ENCODE assay signal across 16 cellular contexts in the genomic region with DNA sequence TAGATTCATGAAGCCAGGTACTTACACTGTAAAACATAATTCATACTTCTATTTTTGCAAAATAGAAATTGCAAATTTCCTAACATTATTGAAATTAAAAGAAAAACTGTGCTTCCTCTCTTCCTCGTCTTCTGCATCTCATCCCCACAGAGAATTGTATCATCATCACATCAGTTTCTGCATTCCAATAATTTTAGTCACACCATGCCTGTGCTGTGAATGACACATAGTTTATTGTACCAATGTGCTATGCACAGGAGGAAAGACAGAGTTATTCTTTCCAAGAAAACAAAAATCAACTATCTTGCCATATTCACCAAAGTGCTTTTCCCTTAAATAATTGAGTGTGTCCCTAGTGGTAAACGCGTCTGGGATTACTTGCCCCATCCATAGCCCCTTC. TPM values are rescaled to one million over a fixed set of nuclear protein-coding genes. Genes with fewer than 3 reads are reported as not detected.
DNase-seq lines count a peak whose midpoint lies in the region; ATAC-seq, FAIRE-seq and TF ChIP-seq lines count a peak whose summit lies in the region.
"Had no signal": no experiment of that assay in that cellular context is flagged by ENCODE, and none has a peak within 500 bp of the region (broad histone marks: within the 10 kb centered on the region; RNA-seq: fewer than 3 reads in every experiment).

No MANE protein-coding gene starts in this region.

- no peak for TF ChIP-seq RAD21 in A549 (conservative IDR thresholded peaks at IDR 0.05 in 1 of 2, IDR thresholded peaks at IDR 0.05 in 1 of 2)

- POLR2A ChIA-PET in A549 (lab: Yijun Ruan, JAX), result no interaction called here

- no peak for TF ChIP-seq EP300 in A549 (IDR thresholded peaks at IDR 0.05)

- peak; percentile 78 to 88 for ATAC-seq in A549
- ATAC-seq in HG02571 (IDR thresholded peaks at IDR 0.05; ENCODE audit: unreplicated experiment), result no peak
- ATAC-seq in HG03521 (IDR thresholded peaks at IDR 0.05; ENCODE audit: unreplicated experiment), result no peak
- ATAC-seq: natural killer cell treated with Interleukin-12 subunit alpha and Interleukin-12 subunit beta and Interleukin-15 and Interleukin-18, amount 100 ng/mL, for 72 hours had no signal

- no peak for TF ChIP-seq CTCF in A549 (IDR thresholded peaks at IDR 0.05)

- no peak for TF ChIP-seq POLR2A in A549 (IDR thresholded peaks at IDR 0.05; ENCODE audit: low read length)

- WGBS in A549 (ENCODE audit: missing lambda C conversion rate), result 51% methylated on average over 3 of the region's 3 CpGs

- H3K4me1 ChIP-seq in A549, result peaks cover 24% of the 10 kb centered on the region

- DNase-seq in A549 (ENCODE audit: low read depth in 1 of 2, low spot score in 1 of 2) (no peak), HPDE6-E6E7 (ENCODE audit: extremely low spot score) (peak; percentile 57), amniotic epithelial cell (ENCODE audit: low read depth) (peak; percentile 23), glomerular visceral epithelial cell (ENCODE audit: extremely low spot score) (peak; percentile 63), 8988T (no peak)
- no peak for DNase-seq in stimulated activated CD4-positive, alpha-beta T cell treated with anti-CD3 and anti-CD28 coated beads, Interleukin-12 subunit alpha, Interleukin-12 subunit beta, amount 100 ng/mL, for 4 hours
- DNase-seq: amygdala, Calu3, NCI-H1105 treated with DMSO at 0.1 percent for 48 hours, NCI-H345 had no signal

- CTCF ChIA-PET in A549 (lab: Yijun Ruan, JAX), result interaction anchor here (0.9 to 1.2 kb wide), 2 partner anchors 14 to 19 kb away, joined by 3 read pairs; no protein-coding TSS in a partner anchor

- H3K9me3 ChIP-seq in A549, result no peaks in the 10 kb centered on the region

- peak overlapping the region; percentile 38 for H3K4me2 ChIP-seq in A549

- FAIRE-seq in A549 (lab: Jason Lieb, UNC), result no peak
- FAIRE-seq: GM18507 had no signal

- H3K27ac ChIP-seq in A549, result peak overlapping the region; percentile 9 to 42; a peak in 2 of 6 replicates
- H3K27ac ChIP-seq: coronary artery, VCaP had no signal

- no peak overlapping the region for H3K4me3 ChIP-seq in A549
- H3K4me3 ChIP-seq: coronary artery had no signal

TF ChIP-seq in A549, 52 proteins besides CTCF, POLR2A, EP300 and RAD21:
- TF ChIP-seq FOXS1 (CRISPR knock-in tag; IDR thresholded peaks at IDR 0.05) (no peak), RARB (CRISPR knock-in tag; IDR thresholded peaks at IDR 0.05) (no peak), KDM5A (IDR thresholded peaks at IDR 0.05) (no peak), JUN (IDR thresholded peaks at IDR 0.05) (no peak), FOSL2 (IDR thresholded peaks at IDR 0.05) (no peak), FOSL2 (CRISPR knock-in tag; IDR thresholded peaks at IDR 0.05) (peak; percentile 45), JUNB (IDR thresholded peaks at IDR 0.05) (0 out of 2 replicates have a peak, but pooled peaks have one; percentile 19), HEYL (CRISPR knock-in tag; IDR thresholded peaks at IDR 0.05) (no peak), CEBPB (IDR thresholded peaks at IDR 0.05) (no peak), HOXB13 (CRISPR knock-in tag; IDR thresholded peaks at IDR 0.05; ENCODE audit: low read depth) (no peak), FOSB (CRISPR knock-in tag; IDR thresholded peaks at IDR 0.05) (no peak), HOXA7 (CRISPR knock-in tag; IDR thresholded peaks at IDR 0.05) (no peak)
- TF ChIP-seq, protein P1, sequence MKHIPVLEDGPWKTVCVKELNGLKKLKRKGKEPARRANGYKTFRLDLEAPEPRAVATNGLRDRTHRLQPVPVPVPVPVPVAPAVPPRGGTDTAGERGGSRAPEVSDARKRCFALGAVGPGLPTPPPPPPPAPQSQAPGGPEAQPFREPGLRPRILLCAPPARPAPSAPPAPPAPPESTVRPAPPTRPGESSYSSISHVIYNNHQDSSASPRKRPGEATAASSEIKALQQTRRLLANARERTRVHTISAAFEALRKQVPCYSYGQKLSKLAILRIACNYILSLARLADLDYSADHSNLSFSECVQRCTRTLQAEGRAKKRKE (CRISPR knock-in tag; IDR thresholded peaks at IDR 0.05; ENCODE audit: low read depth), result no peak
- TF ChIP-seq, protein P2, sequence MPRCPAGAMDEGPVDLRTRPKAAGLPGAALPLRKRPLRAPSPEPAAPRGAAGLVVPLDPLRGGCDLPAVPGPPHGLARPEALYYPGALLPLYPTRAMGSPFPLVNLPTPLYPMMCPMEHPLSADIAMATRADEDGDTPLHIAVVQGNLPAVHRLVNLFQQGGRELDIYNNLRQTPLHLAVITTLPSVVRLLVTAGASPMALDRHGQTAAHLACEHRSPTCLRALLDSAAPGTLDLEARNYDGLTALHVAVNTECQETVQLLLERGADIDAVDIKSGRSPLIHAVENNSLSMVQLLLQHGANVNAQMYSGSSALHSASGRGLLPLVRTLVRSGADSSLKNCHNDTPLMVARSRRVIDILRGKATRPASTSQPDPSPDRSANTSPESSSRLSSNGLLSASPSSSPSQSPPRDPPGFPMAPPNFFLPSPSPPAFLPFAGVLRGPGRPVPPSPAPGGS (IDR thresholded peaks at IDR 0.05), result no peak
- TF ChIP-seq, protein P3, sequence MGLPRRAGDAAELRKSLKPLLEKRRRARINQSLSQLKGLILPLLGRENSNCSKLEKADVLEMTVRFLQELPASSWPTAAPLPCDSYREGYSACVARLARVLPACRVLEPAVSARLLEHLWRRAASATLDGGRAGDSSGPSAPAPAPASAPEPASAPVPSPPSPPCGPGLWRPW (IDR thresholded peaks at IDR 0.05), result no peak
- TF ChIP-seq, protein P4, sequence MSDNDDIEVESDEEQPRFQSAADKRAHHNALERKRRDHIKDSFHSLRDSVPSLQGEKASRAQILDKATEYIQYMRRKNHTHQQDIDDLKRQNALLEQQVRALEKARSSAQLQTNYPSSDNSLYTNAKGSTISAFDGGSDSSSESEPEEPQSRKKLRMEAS (IDR thresholded peaks at IDR 0.05), result no peak

RNA-seq across cellular contexts. Expression of a gene that starts 38.1 kb away (rescaled TPM):
- 24.6 and 33.6 TPM in 2 replicates for polyA plus RNA-seq in A549 (2011; rRNA removed)
- polyA plus RNA-seq in A549 (2012; cell fraction: cytosol; rRNA removed), result 3.9 and 5.1 TPM in 2 replicates
- 2.4 and 3.9 TPM in 2 replicates for polyA plus RNA-seq in A549 (2012; cell fraction: nucleus; rRNA removed)
- polyA plus RNA-seq in A549 (2017; fragmentation: RNase III; extraction: RNeasy Plus Mini Kit Qiagen cat#74134 plus additional on column Dnase treatment), result 10.0 to 11.3 TPM (median 10.8 TPM) in 3 replicates
- 25.2 and 28.0 TPM in 2 replicates for polyA minus RNA-seq in A549 (2011; rRNA and poly(A)+ RNA removed)

Comparison
In these comparisons a context has a peak if more than half of its experiments do, and no peak if none do; other contexts are left out.
1. ATAC-seq: peak in A549 (2 of 2); none in HG02571 (single experiment) and HG03521 (single experiment).
2. DNase-seq: peak in HPDE6-E6E7 (single experiment), amniotic epithelial cell (single experiment) and glomerular visceral epithelial cell (single experiment); none in A549 (0 of 2), stimulated activated CD4-positive, alpha-beta T cell treated with anti-CD3 and anti-CD28 coated beads, Interleukin-12 subunit alpha, Interleukin-12 subunit beta, amount 100 ng/mL, for 4 hours (single experiment) and 8988T (single experiment).